ENCODE assay signal across 9 cellular contexts in the genomic region with DNA sequence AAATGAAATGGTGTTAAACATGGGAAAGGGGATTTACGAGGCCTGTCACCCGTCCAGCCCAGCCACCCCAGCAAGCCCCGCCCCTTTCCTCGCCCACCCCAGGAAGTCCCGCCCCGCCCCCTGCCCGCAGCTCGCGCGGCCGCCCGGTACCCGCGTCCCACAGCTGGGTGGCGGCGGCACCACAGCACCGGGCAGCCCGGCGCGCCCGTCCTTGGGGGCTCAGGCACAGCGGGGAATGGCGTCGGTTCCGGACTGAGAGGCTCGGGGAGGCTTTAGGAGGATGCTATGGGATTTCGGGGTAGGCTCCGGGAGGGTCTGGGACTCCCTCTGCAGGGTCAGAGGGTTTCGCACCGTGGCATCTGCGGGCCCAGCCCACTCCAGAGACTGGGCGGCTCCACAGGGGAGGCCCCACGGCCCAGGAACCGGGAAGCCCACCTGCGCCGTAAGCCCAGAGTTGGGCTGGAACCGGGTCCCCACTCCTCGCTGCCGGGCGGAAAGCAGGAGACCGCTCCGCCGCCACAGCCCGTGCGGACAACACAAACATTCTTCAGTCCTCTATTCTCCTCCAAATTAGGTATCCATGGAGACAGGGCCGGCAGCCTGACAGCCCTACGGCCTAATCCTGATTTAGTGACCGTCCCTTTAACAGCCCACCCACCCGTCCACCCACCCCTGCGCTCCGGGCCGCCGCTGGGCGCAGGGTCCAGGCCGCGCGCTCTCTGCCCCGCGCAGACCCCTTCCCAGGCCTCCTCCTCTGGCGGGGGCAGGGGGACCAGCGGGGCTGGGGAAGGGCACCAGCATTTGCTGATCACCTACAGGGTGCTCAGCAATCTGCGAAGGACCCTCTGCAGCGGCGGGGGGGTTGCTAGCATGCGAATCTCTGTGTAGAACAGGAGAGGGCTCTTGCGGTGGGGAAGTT.
A peak's percentile ranks its signal among the peaks of the same experiment; 100 is the strongest.
DNase-seq lines count a peak whose midpoint lies in the region; ATAC-seq lines count a peak whose summit lies in the region.
"Had no signal": no experiment of that assay in that cellular context is flagged by ENCODE, and none has a peak within 500 bp of the region (broad histone marks: within the 10 kb centered on the region; RNA-seq: fewer than 3 reads in every experiment).

No MANE protein-coding gene starts in this region.

- peak; percentile 64 for DNase-seq in NCI-H69 (lab: John Stamatoyannopoulos, UW)
- DNase-seq in adipocyte (ENCODE audit: low read depth), result peak; percentile 77
- DNase-seq in iPS-NIHi7 (ENCODE audit: extremely low spot score), result peak; percentile 80
- peak in 3 of 4 experiments; percentile 27 to 46 (median 28) for DNase-seq in stimulated activated CD4-positive, alpha-beta T cell treated with anti-CD3 and anti-CD28 coated beads, Interleukin-1b, Interleukin-23, amount 100 ng/mL, for 24 hours (ENCODE audit: low read depth in 4 of 4, low spot score in 1 of 4)

- H3K4me1 ChIP-seq in BLaER1 (peaks cover 40% of the 10 kb centered on the region), adipocyte (ENCODE audit: control insufficient read depth, insufficient read depth, low read length) (no peaks in the 10 kb centered on the region)

- H3K27me3 ChIP-seq in BLaER1 (peaks cover 35% of the 10 kb centered on the region), adipocyte (replicated peaks; ENCODE audit: control insufficient read depth, insufficient read depth, low read length) (peaks cover 38% of the 10 kb centered on the region)

- H3K9ac ChIP-seq in BLaER1 (no peak overlapping the region; the same call in 1 of the 2 replicates), adipocyte (ENCODE audit: low read length) (no peak overlapping the region)

- H3K36me3 ChIP-seq in BLaER1 (no peaks in the 10 kb centered on the region), adipocyte (ENCODE audit: control insufficient read depth, insufficient read depth, low read length, severe bottlenecking) (no peaks in the 10 kb centered on the region)

- H3K9me3 ChIP-seq in BLaER1 (no peaks in the 10 kb centered on the region), adipocyte (ENCODE audit: control insufficient read depth, low read length) (no peaks in the 10 kb centered on the region)

- no peak overlapping the region for H3K27ac ChIP-seq in BLaER1
- H3K27ac ChIP-seq: epithelial cell of prostate had no signal

- no peaks in the 10 kb centered on the region for H4K20me1 ChIP-seq in BLaER1

- H3K4me2 ChIP-seq in BLaER1, result peak overlapping the region; percentile 97

- ATAC-seq in HG03521 (IDR thresholded peaks at IDR 0.05; ENCODE audit: unreplicated experiment), result no peak
- no peak for ATAC-seq in HG03108 (IDR thresholded peaks at IDR 0.05; ENCODE audit: unreplicated experiment)
- no peak for ATAC-seq in HG02840 (IDR thresholded peaks at IDR 0.05; ENCODE audit: low FRiP score, unreplicated experiment)

- H3K4me3 ChIP-seq in BLaER1 (peak overlapping the region; percentile 67), adipocyte (ENCODE audit: low read length) (peak overlapping the region; percentile 71)

Comparison
In these comparisons a context has a peak if more than half of its experiments do, and no peak if none do; other contexts are left out.
1. DNase-seq: peak in every context shown above with its lines; median percentile 80 in iPS-NIHi7; 77 in adipocyte; 64 in NCI-H69; 28 in stimulated activated CD4-positive, alpha-beta T cell treated with anti-CD3 and anti-CD28 coated beads, Interleukin-1b, Interleukin-23, amount 100 ng/mL, for 24 hours.